8 cellular contexts compared by ENCODE assay signal in genomic region chr5:32193591-32193990, GRCh38.
DNase-seq lines count a peak whose midpoint lies in the region; ATAC-seq, FAIRE-seq and TF ChIP-seq lines count a peak whose summit lies in the region.

No MANE protein-coding gene starts in this region.

- peak; percentile 68 for ATAC-seq in GM18909 (IDR thresholded peaks at IDR 0.05; ENCODE audit: poor library complexity, unreplicated experiment)
- no peak for ATAC-seq in activated naive CD8-positive, alpha-beta T cell treated with anti-CD3 and anti-CD28 coated beads, Interleukin-2, amount 50 U/mL, for 24 hours

- no peak for TF ChIP-seq CTCF in fibroblast of mammary gland (conservative IDR thresholded peaks at IDR 0.05; ENCODE audit: control insufficient read depth, insufficient read depth, low read depth, low read length)

- peak; percentile 94 for FAIRE-seq in RCC 7860 (lab: Jason Lieb, UNC)

- H3K4me3 ChIP-seq in fibroblast of mammary gland (ENCODE audit: control insufficient read depth, low read depth, low read length) = no peak overlapping the region

- DNase-seq in LoVo (ENCODE audit: low spot score) (peak; percentile 94), RCC 7860 (ENCODE audit: low spot score) (peak; percentile 94), fibroblast of mammary gland (ENCODE audit: low read depth) (peak; percentile 88), putamen (ENCODE audit: low spot score) (peak; percentile 8), cerebellar nuclear complex (lab: John Stamatoyannopoulos, UW) (no peak)
- DNase-seq in activated naive CD8-positive, alpha-beta T cell treated with anti-CD3 and anti-CD28 coated beads, Interleukin-2, amount 50 U/mL, for 24 hours = no peak
- no peak for DNase-seq in activated T-cell treated with anti-CD3 and anti-CD28 coated beads, Interleukin-2, amount 50 U/mL, for 1 hour

- H3K27ac Mint-ChIP-seq in activated naive CD8-positive, alpha-beta T cell treated with anti-CD3 and anti-CD28 coated beads, Interleukin-2, amount 50 U/mL, for 24 hours = no peak overlapping the region

- no peaks in the 10 kb centered on the region for H3K36me3 Mint-ChIP-seq in activated naive CD8-positive, alpha-beta T cell treated with anti-CD3 and anti-CD28 coated beads, Interleukin-2, amount 50 U/mL, for 24 hours (ENCODE audit: low read depth)

- H3K4me1 Mint-ChIP-seq in activated naive CD8-positive, alpha-beta T cell treated with anti-CD3 and anti-CD28 coated beads, Interleukin-2, amount 50 U/mL, for 24 hours = peaks cover 5% of the 10 kb centered on the region

- peaks cover 19% of the 10 kb centered on the region for H3K27me3 Mint-ChIP-seq in activated naive CD8-positive, alpha-beta T cell treated with anti-CD3 and anti-CD28 coated beads, Interleukin-2, amount 50 U/mL, for 24 hours

- no peaks in the 10 kb centered on the region for H3K9me3 Mint-ChIP-seq in activated naive CD8-positive, alpha-beta T cell treated with anti-CD3 and anti-CD28 coated beads, Interleukin-2, amount 50 U/mL, for 24 hours

- H3K4me3 Mint-ChIP-seq in activated naive CD8-positive, alpha-beta T cell treated with anti-CD3 and anti-CD28 coated beads, Interleukin-2, amount 50 U/mL, for 24 hours = no peak overlapping the region

Comparison
In these comparisons a context has a peak if more than half of its experiments do, and no peak if none do; other contexts are left out.
1. DNase-seq: peak in LoVo (single experiment), RCC 7860 (single experiment), fibroblast of mammary gland (single experiment) and putamen (single experiment); none in activated naive CD8-positive, alpha-beta T cell treated with anti-CD3 and anti-CD28 coated beads, Interleukin-2, amount 50 U/mL, for 24 hours (single experiment), activated T-cell treated with anti-CD3 and anti-CD28 coated beads, Interleukin-2, amount 50 U/mL, for 1 hour (single experiment) and cerebellar nuclear complex (0 of 2).